ENCODE assay signal across 19 cellular contexts in the genomic region with DNA sequence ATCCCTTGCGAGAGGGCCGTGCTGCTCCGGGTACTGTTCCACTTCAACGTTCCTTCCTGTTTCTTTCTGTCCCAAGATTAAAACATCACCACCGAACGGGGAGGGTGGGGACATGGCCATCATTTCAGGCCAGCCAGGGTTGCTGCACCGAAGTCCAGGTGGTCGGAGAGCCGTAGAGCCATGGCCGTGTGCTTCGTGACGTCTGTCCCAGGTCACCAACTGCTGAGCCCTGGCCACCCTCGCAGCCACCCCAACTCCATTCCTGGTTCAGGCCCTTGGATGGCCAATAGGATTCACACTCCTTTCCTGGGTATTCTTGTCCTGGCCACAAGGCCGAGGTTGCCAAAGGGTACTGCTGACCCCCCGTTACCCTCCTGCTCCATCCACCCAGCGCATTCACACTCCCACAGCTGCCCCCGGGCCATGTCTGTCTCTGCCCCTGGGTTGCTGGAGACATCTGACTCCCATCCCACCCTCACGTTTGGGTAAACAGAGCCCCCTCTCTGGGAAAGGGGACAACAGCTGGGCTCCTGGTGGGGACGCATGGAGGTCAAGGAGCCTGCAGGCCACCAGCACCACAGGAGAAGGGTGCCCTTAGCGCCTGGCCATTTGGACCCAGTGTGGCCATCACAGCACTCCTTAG.
DNase-seq lines count a peak whose midpoint lies in the region; ATAC-seq, FAIRE-seq and TF ChIP-seq lines count a peak whose summit lies in the region.
"Had no signal": no experiment of that assay in that cellular context is flagged by ENCODE, and none has a peak within 500 bp of the region (broad histone marks: within the 10 kb centered on the region; RNA-seq: fewer than 3 reads in every experiment).

No MANE protein-coding gene starts in this region.

- peaks cover 9% of the 10 kb centered on the region for H3K27me3 ChIP-seq in RWPE2 (ENCODE audit: insufficient read depth, poor library complexity, severe bottlenecking)
- peaks cover 0 to 39% (median 0%) of the 10 kb centered on the region in 4 donors for H3K27me3 ChIP-seq in esophagus muscularis mucosa
- peaks cover 9% of the 10 kb centered on the region for H3K27me3 ChIP-seq in transverse colon
- H3K27me3 ChIP-seq: Peyer's patch had no signal

- H3K27ac ChIP-seq in RWPE2 (ENCODE audit: poor library complexity, severe bottlenecking) (no peak overlapping the region), kidney (ENCODE audit: low read depth in 2 of 2, low read length in 2 of 2) (no peak overlapping the region), esophagus muscularis mucosa (replicated peaks in 1 of 4) (no peak overlapping the region), transverse colon (no peak overlapping the region)
- H3K27ac ChIP-seq: Peyer's patch had no signal

- ATAC-seq in RWPE2 (ENCODE audit: low read depth), result no peak
- ATAC-seq: GM23338, HCT116, K562 had no signal

- no peak for FAIRE-seq in kidney (lab: Jason Lieb, UNC)
- FAIRE-seq: A204.1, K562 had no signal

- H3K9ac ChIP-seq in kidney (ENCODE audit: low read length in 2 of 2), result no peak overlapping the region

- TF ChIP-seq EP300 in esophagus muscularis mucosa (IDR thresholded peaks at IDR 0.05) (no peak), transverse colon (IDR thresholded peaks at IDR 0.05; ENCODE audit: low read depth) (no peak)

- H3K9me3 Mint-ChIP-seq in activated naive CD4-positive, alpha-beta T cell treated with anti-CD3 and anti-CD28 coated beads for 36 hours, result no peaks in the 10 kb centered on the region
- H3K9me3 Mint-ChIP-seq: GM23338 had no signal

- no peaks in the 10 kb centered on the region for H3K27me3 Mint-ChIP-seq in activated naive CD4-positive, alpha-beta T cell treated with anti-CD3 and anti-CD28 coated beads for 36 hours (ENCODE audit: low read depth)
- H3K27me3 Mint-ChIP-seq: CD4-positive, alpha-beta memory T cell had no signal

- no peak for TF ChIP-seq POLR2A in esophagus muscularis mucosa (IDR thresholded peaks at IDR 0.05; ENCODE audit: low read depth)
- TF ChIP-seq POLR2A in transverse colon (IDR thresholded peaks at IDR 0.05), result no peak

- WGBS in esophagus muscularis mucosa, result 90% methylated on average over 17 of the region's 20 CpGs
- WGBS in transverse colon (ENCODE audit: low coverage in 1 of 2), 2 donors, result 91% methylated on average over 20 of the region's 20 CpGs; no CpG with 5 or more reads in 1 of the 2 donors

- no peaks in the 10 kb centered on the region for H3K36me3 Mint-ChIP-seq in activated naive CD4-positive, alpha-beta T cell treated with anti-CD3 and anti-CD28 coated beads for 36 hours (ENCODE audit: low read depth)
- H3K36me3 Mint-ChIP-seq: CD4-positive, alpha-beta memory T cell had no signal

- H3K9me3 ChIP-seq in RWPE2 (ENCODE audit: severe bottlenecking) (no peaks in the 10 kb centered on the region), kidney (ENCODE audit: control insufficient read depth in 1 of 2, low read length in 2 of 2) (no peaks in the 10 kb centered on the region), esophagus muscularis mucosa (no peaks in the 10 kb centered on the region), transverse colon (no peaks in the 10 kb centered on the region)
- H3K9me3 ChIP-seq: Peyer's patch had no signal

- H3K27ac Mint-ChIP-seq in activated naive CD4-positive, alpha-beta T cell treated with anti-CD3 and anti-CD28 coated beads for 36 hours, result no peak overlapping the region
- H3K27ac Mint-ChIP-seq: CD4-positive, alpha-beta memory T cell; GM23338 had no signal

- intact Hi-C loops in activated naive CD4-positive, alpha-beta T cell treated with anti-CD3 and anti-CD28 coated beads for 36 hours (cut with micrococcal nuclease), result no loop called here
- intact Hi-C loops in kidney (cut with DNase I) (no loop called here), esophagus muscularis mucosa (cut with DNase I) (no loop called here), transverse colon (cut with DNase I; ENCODE audit: low total_unique reads) (no loop called here)

- no peaks in the 10 kb centered on the region for H3K36me3 ChIP-seq in RWPE2 (ENCODE audit: low read depth)
- no peaks in the 10 kb centered on the region for H3K36me3 ChIP-seq in kidney (ENCODE audit: control insufficient read depth in 1 of 2, insufficient read depth in 2 of 2, low read length in 2 of 2)
- no peaks in the 10 kb centered on the region for H3K36me3 ChIP-seq in esophagus muscularis mucosa
- H3K36me3 ChIP-seq in transverse colon, result no peaks in the 10 kb centered on the region
- H3K36me3 ChIP-seq: Peyer's patch had no signal

- H3K4me3 ChIP-seq in RWPE2 (ENCODE audit: severe bottlenecking), result no peak overlapping the region
- no peak overlapping the region for H3K4me3 ChIP-seq in kidney (ENCODE audit: low read length in 2 of 2)
- H3K4me3 ChIP-seq in esophagus muscularis mucosa, result no peak overlapping the region
- H3K4me3 ChIP-seq in transverse colon, result no peak overlapping the region
- H3K4me3 ChIP-seq: GM23338, K562, Peyer's patch had no signal

- H3K4me1 Mint-ChIP-seq in activated naive CD4-positive, alpha-beta T cell treated with anti-CD3 and anti-CD28 coated beads for 36 hours (ENCODE audit: low read depth), result no peaks in the 10 kb centered on the region

- in situ Hi-C loops in transverse colon (cut with MboI; ENCODE audit: low pct_ligation_motif_present in 1 of 4, low pct_unique_long_range_greater_than_20kb in 1 of 4, low sequenced_read_pairs in 3 of 4), result no loop called here

- CTCF ChIA-PET in activated naive CD4-positive, alpha-beta T cell treated with anti-CD3 and anti-CD28 coated beads for 36 hours (lab: Charles Lee), result no interaction called here

- DNase-seq in activated naive CD4-positive, alpha-beta T cell treated with anti-CD3 and anti-CD28 coated beads, Interleukin-2, amount 50 U/mL, for 16 hours, result peak; percentile 5
- no peak for DNase-seq in activated naive CD4-positive, alpha-beta T cell treated with anti-CD3 and anti-CD28 coated beads for 36 hours
- DNase-seq in RWPE2 (ENCODE audit: low spot score) (peak; percentile 37), kidney (peak; percentile 37), retina (peak; percentile 23), esophagus muscularis mucosa (ENCODE audit: extremely low spot score) (no peak), transverse colon (no peak)
- no peak for DNase-seq in activated CD4-positive, alpha-beta T cell treated with anti-CD3 and anti-CD28 coated beads for 1 hour
- DNase-seq: CD4-positive, alpha-beta memory T cell; DMS153; GDM1; NCI-H1105 treated with DMSO at 0.1 percent for 48 hours; NCI-H1694 treated with DMSO at 0.1 percent for 48 hours; SHP77 had no signal

- TF ChIP-seq CTCF in RWPE2 (IDR thresholded peaks at IDR 0.05; ENCODE audit: poor library complexity, severe bottlenecking) (no peak), kidney (IDR thresholded peaks at IDR 0.05; ENCODE audit: borderline replicate concordance, extremely low read depth, insufficient read depth) (no peak), esophagus muscularis mucosa (IDR thresholded peaks at IDR 0.05) (no peak), transverse colon (IDR thresholded peaks at IDR 0.05) (no peak)

- no peak overlapping the region for H3K4me3 Mint-ChIP-seq in activated naive CD4-positive, alpha-beta T cell treated with anti-CD3 and anti-CD28 coated beads for 36 hours
- H3K4me3 Mint-ChIP-seq: GM23338 had no signal

- H3K4me1 ChIP-seq in RWPE2 (ENCODE audit: insufficient read depth, poor library complexity, severe bottlenecking) (no peaks in the 10 kb centered on the region), kidney (ENCODE audit: control insufficient read depth in 1 of 2, insufficient read depth in 1 of 2, low read depth in 1 of 2, low read length in 2 of 2) (no peaks in the 10 kb centered on the region), esophagus muscularis mucosa (no peaks in the 10 kb centered on the region), transverse colon (no peaks in the 10 kb centered on the region)
- H3K4me1 ChIP-seq: Peyer's patch had no signal

Comparison
In these comparisons a context has a peak if more than half of its experiments do, and no peak if none do; other contexts are left out.
1. DNase-seq: peak in activated naive CD4-positive, alpha-beta T cell treated with anti-CD3 and anti-CD28 coated beads, Interleukin-2, amount 50 U/mL, for 16 hours (single experiment), RWPE2 (single experiment), kidney (single experiment) and retina (single experiment); none in activated naive CD4-positive, alpha-beta T cell treated with anti-CD3 and anti-CD28 coated beads for 36 hours (single experiment), activated CD4-positive, alpha-beta T cell treated with anti-CD3 and anti-CD28 coated beads for 1 hour (single experiment), esophagus muscularis mucosa (single experiment) and transverse colon (single experiment).